Comparison of ENCODE assay signal across 1 cellular context in genomic region chr9:91361294-91362201, GRCh38.
A peak's percentile ranks its signal among the peaks of the same experiment; 100 is the strongest.
TF ChIP-seq lines count a peak whose summit lies in the region.

AUH (minus strand) TSS chr9:91361918; CDS start chr9:91361889, 29 bp downstream.

TF ChIP-seq in K562, 482 proteins besides CTCF, POLR2A, EP300 and RAD21 (continued from another document and continues in another):
- TF ChIP-seq, protein P1, sequence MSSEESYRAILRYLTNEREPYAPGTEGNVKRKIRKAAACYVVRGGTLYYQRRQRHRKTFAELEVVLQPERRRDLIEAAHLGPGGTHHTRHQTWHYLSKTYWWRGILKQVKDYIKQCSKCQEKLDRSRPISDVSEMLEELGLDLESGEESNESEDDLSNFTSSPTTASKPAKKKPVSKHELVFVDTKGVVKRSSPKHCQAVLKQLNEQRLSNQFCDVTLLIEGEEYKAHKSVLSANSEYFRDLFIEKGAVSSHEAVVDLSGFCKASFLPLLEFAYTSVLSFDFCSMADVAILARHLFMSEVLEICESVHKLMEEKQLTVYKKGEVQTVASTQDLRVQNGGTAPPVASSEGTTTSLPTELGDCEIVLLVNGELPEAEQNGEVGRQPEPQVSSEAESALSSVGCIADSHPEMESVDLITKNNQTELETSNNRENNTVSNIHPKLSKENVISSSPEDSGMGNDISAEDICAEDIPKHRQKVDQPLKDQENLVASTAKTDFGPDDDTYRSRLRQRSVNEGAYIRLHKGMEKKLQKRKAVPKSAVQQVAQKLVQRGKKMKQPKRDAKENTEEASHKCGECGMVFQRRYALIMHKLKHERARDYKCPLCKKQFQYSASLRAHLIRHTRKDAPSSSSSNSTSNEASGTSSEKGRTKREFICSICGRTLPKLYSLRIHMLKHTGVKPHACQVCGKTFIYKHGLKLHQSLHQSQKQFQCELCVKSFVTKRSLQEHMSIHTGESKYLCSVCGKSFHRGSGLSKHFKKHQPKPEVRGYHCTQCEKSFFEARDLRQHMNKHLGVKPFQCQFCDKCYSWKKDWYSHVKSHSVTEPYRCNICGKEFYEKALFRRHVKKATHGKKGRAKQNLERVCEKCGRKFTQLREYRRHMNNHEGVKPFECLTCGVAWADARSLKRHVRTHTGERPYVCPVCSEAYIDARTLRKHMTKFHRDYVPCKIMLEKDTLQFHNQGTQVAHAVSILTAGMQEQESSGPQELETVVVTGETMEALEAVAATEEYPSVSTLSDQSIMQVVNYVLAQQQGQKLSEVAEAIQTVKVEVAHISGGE (CRISPR knock-in tag; IDR thresholded peaks at IDR 0.05) = 0 out of 6 replicates have a peak, but pooled peaks of 1 of the 3 experiments have one; percentile 32
- peak; percentile 45 to 91; a peak in 3 of 4 replicates for TF ChIP-seq NONO (IDR thresholded peaks at IDR 0.05; ENCODE audit: low read depth in 2 of 2, low read length in 1 of 2)
- no peak for TF ChIP-seq ESRRB (CRISPR knock-in tag; IDR thresholded peaks at IDR 0.05; ENCODE audit: borderline replicate concordance)
- TF ChIP-seq, protein P2, sequence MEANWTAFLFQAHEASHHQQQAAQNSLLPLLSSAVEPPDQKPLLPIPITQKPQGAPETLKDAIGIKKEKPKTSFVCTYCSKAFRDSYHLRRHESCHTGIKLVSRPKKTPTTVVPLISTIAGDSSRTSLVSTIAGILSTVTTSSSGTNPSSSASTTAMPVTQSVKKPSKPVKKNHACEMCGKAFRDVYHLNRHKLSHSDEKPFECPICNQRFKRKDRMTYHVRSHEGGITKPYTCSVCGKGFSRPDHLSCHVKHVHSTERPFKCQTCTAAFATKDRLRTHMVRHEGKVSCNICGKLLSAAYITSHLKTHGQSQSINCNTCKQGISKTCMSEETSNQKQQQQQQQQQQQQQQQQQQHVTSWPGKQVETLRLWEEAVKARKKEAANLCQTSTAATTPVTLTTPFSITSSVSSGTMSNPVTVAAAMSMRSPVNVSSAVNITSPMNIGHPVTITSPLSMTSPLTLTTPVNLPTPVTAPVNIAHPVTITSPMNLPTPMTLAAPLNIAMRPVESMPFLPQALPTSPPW (CRISPR knock-in tag; IDR thresholded peaks at IDR 0.05) = peak; percentile 73
- TF ChIP-seq, protein P3, sequence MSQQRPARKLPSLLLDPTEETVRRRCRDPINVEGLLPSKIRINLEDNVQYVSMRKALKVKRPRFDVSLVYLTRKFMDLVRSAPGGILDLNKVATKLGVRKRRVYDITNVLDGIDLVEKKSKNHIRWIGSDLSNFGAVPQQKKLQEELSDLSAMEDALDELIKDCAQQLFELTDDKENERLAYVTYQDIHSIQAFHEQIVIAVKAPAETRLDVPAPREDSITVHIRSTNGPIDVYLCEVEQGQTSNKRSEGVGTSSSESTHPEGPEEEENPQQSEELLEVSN (IDR thresholded peaks at IDR 0.05; ENCODE audit: borderline replicate concordance in 1 of 2, extremely low read depth in 1 of 2, insufficient read depth in 1 of 2, insufficient read length in 1 of 2, low read depth in 1 of 2, low read length in 1 of 2, poor library complexity in 1 of 2, severe bottlenecking in 1 of 2) = peak; percentile 24 to 85
- TF ChIP-seq SPI1 (IDR thresholded peaks at IDR 0.05; ENCODE audit: borderline replicate concordance, low read depth, low read length) = no peak
- TF ChIP-seq RAD51 (IDR thresholded peaks at IDR 0.05; ENCODE audit: borderline replicate concordance, low read depth) = no peak
- TF ChIP-seq STAT6 (CRISPR knock-in tag; IDR thresholded peaks at IDR 0.05) = no peak
- TF ChIP-seq ZNF436 (CRISPR knock-in tag; IDR thresholded peaks at IDR 0.05) = no peak
- no peak for TF ChIP-seq ZNF444 (CRISPR knock-in tag; IDR thresholded peaks at IDR 0.05)
- TF ChIP-seq ZFPM2 (CRISPR knock-in tag; IDR thresholded peaks at IDR 0.05) = no peak
- TF ChIP-seq ZKSCAN1 (IDR thresholded peaks at IDR 0.05; ENCODE audit: low read depth, low read length) = no peak
- no peak for TF ChIP-seq ATF6 (CRISPR knock-in tag; IDR thresholded peaks at IDR 0.05)
- TF ChIP-seq, protein P4, sequence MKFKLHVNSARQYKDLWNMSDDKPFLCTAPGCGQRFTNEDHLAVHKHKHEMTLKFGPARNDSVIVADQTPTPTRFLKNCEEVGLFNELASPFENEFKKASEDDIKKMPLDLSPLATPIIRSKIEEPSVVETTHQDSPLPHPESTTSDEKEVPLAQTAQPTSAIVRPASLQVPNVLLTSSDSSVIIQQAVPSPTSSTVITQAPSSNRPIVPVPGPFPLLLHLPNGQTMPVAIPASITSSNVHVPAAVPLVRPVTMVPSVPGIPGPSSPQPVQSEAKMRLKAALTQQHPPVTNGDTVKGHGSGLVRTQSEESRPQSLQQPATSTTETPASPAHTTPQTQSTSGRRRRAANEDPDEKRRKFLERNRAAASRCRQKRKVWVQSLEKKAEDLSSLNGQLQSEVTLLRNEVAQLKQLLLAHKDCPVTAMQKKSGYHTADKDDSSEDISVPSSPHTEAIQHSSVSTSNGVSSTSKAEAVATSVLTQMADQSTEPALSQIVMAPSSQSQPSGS (CRISPR knock-in tag; IDR thresholded peaks at IDR 0.05) = no peak
- no peak for TF ChIP-seq ZNF778 (CRISPR knock-in tag; IDR thresholded peaks at IDR 0.05)
- TF ChIP-seq ELK3 (CRISPR knock-in tag; IDR thresholded peaks at IDR 0.05) = no peak
- peak; percentile 39 for TF ChIP-seq HNRNPLL (IDR thresholded peaks at IDR 0.05; ENCODE audit: low read depth, low read length, poor library complexity, severe bottlenecking)
- TF ChIP-seq ZBTB1 (CRISPR knock-in tag; IDR thresholded peaks at IDR 0.05; ENCODE audit: borderline replicate concordance, low read depth) = peak; percentile 58; the same call in 1 of the 2 replicates
- TF ChIP-seq HNRNPH1 (optimal IDR thresholded peaks at IDR 0.05; ENCODE audit: low read depth, low read length) = no peak
- peak in 1 of 2 experiments; percentile 44; a peak in 1 of 4 replicates for TF ChIP-seq TEAD1 (CRISPR knock-in tag; IDR thresholded peaks at IDR 0.05)
- TF ChIP-seq ID3 (CRISPR knock-in tag; IDR thresholded peaks at IDR 0.05) = no peak
- no peak for TF ChIP-seq ID3 (tag; IDR thresholded peaks at IDR 0.05)
- no peak for TF ChIP-seq OTX1 (CRISPR knock-in tag; IDR thresholded peaks at IDR 0.05)
- no peak for TF ChIP-seq PRPF4 (IDR thresholded peaks at IDR 0.05; ENCODE audit: insufficient read depth, low read depth, low read length, poor library complexity, severe bottlenecking)
- TF ChIP-seq GATAD2B (IDR thresholded peaks at IDR 0.05; ENCODE audit: borderline replicate concordance) = peak; percentile 63
- no peak for TF ChIP-seq SMARCA5 (IDR thresholded peaks at IDR 0.05)
- TF ChIP-seq PHF8 (IDR thresholded peaks at IDR 0.05; ENCODE audit: borderline replicate concordance, low read length) = peak; percentile 93; the same call in 1 of the 2 replicates
- TF ChIP-seq STAT5A (IDR thresholded peaks at IDR 0.05; ENCODE audit: borderline replicate concordance, low read length) = no peak
- TF ChIP-seq FIP1L1 (IDR thresholded peaks at IDR 0.05; ENCODE audit: low read depth, low read length, poor library complexity, severe bottlenecking) = no peak
- TF ChIP-seq, protein P5, sequence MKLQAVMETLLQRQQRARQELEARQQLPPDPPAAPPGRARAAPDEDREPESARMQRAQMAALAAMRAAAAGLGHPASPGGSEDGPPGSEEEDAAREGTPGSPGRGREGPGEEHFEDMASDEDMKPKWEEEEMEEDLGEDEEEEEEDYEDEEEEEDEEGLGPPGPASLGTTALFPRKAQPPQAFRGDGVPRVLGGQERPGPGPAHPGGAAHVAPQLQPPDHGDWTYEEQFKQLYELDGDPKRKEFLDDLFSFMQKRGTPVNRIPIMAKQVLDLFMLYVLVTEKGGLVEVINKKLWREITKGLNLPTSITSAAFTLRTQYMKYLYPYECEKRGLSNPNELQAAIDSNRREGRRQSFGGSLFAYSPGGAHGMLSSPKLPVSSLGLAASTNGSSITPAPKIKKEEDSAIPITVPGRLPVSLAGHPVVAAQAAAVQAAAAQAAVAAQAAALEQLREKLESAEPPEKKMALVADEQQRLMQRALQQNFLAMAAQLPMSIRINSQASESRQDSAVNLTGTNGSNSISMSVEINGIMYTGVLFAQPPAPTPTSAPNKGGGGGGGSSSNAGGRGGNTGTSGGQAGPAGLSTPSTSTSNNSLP (IDR thresholded peaks at IDR 0.05; ENCODE audit: borderline replicate concordance, low read depth, low read length) = no peak
- TF ChIP-seq CBX1 (IDR thresholded peaks at IDR 0.05; ENCODE audit: low read depth) = no peak
- TF ChIP-seq CBX8 (IDR thresholded peaks at IDR 0.05; ENCODE audit: borderline replicate concordance, extremely low read depth, low read depth, low read length, poor library complexity, severe bottlenecking) = no peak
- no peak for TF ChIP-seq MED1 (CRISPR knock-in tag; IDR thresholded peaks at IDR 0.05; ENCODE audit: borderline replicate concordance)
- TF ChIP-seq, protein P6, sequence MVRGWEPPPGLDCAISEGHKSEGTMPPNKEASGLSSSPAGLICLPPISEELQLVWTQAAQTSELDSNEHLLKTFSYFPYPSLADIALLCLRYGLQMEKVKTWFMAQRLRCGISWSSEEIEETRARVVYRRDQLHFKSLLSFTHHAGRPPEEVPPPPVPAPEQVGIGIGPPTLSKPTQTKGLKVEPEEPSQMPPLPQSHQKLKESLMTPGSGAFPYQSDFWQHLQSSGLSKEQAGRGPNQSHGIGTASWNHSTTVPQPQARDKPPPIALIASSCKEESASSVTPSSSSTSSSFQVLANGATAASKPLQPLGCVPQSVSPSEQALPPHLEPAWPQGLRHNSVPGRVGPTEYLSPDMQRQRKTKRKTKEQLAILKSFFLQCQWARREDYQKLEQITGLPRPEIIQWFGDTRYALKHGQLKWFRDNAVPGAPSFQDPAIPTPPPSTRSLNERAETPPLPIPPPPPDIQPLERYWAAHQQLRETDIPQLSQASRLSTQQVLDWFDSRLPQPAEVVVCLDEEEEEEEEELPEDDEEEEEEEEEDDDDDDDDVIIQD (CRISPR knock-in tag; IDR thresholded peaks at IDR 0.05) = no peak
- TF ChIP-seq ZNF3 (CRISPR knock-in tag; IDR thresholded peaks at IDR 0.05) = no peak
- TF ChIP-seq BRCA1 (IDR thresholded peaks at IDR 0.05) = no peak
- no peak for TF ChIP-seq BRCA1 (CRISPR knock-in tag; IDR thresholded peaks at IDR 0.05)
- TF ChIP-seq KDM1A (IDR thresholded peaks at IDR 0.05) = no peak
- TF ChIP-seq ZZZ3 (IDR thresholded peaks at IDR 0.05) = no peak
- TF ChIP-seq THRB (CRISPR knock-in tag; conservative IDR thresholded peaks at IDR 0.05) = no peak
- TF ChIP-seq THRAP3 (IDR thresholded peaks at IDR 0.05; ENCODE audit: borderline replicate concordance) = no peak
- TF ChIP-seq NRF1 (conservative IDR thresholded peaks at IDR 0.05 in 1 of 2, IDR thresholded peaks at IDR 0.05 in 1 of 2) = peak; percentile 95
- no peak for TF ChIP-seq FOSL1 (tag; conservative IDR thresholded peaks at IDR 0.05)
- TF ChIP-seq MAFK (IDR thresholded peaks at IDR 0.05; ENCODE audit: low read length) = no peak
